Comparison of ENCODE assay signal across 8 cellular contexts in the genomic region with DNA sequence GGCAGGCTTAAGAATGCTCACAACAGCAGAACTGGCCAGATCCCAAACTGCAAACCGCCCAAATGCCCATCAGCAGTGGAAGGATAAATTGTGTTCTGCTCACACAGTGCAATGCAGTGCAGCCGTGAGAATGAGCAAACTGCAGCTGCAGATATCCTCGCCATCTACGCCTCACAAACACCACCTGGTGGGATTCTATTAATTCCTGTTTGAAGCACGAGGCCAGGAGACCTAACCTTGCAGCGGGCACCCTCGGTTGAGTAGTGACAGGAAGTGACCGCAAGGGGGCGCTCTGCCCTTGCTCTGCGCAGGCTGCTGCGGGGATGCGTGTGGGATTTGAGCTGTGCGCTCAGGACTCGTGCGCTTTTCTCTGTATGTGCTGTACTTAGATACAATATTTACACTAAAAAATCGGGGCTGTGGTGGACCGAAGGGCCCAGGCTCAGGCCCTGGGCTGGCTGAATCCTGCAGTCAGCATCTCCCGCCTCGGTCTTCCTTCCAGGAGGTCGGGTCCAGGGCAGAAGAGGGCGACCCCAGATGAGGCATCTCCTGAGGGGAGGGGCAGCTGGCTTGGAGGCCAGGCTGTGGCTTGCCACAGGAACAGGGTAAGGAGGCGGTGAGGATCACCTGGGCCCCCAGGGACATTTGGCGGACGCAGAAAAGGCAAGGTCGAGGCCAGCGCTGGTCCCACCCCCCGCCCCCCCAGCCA. TPM values are rescaled to one million over a fixed set of nuclear protein-coding genes. Genes with fewer than 3 reads are reported as not detected.
DNase-seq lines count a peak whose midpoint lies in the region; ATAC-seq and TF ChIP-seq lines count a peak whose summit lies in the region.

No MANE protein-coding gene starts in this region.

- TF ChIP-seq CTCF in AG09309 (IDR thresholded peaks at IDR 0.05; ENCODE audit: control insufficient read depth, insufficient read depth, low read depth, low read length, missing control alignments), result peak; percentile 98
- TF ChIP-seq CTCF in cardiac fibroblast (IDR thresholded peaks at IDR 0.05; ENCODE audit: low read depth, low read length), result peak; percentile 96
- TF ChIP-seq CTCF in kidney epithelial cell (IDR thresholded peaks at IDR 0.05; ENCODE audit: insufficient read depth, low read length, poor library complexity, severe bottlenecking), result peak; percentile 97

- no peaks in the 10 kb centered on the region for H3K36me3 ChIP-seq in kidney epithelial cell (ENCODE audit: control insufficient read depth, insufficient read depth, low read length)

- peak; percentile 86 for ATAC-seq in GM18870 (IDR thresholded peaks at IDR 0.05; ENCODE audit: unreplicated experiment)
- peak; percentile 82 for ATAC-seq in HG03159 (IDR thresholded peaks at IDR 0.05; ENCODE audit: unreplicated experiment)

- no peak overlapping the region for H3K4me3 ChIP-seq in AG09309 (ENCODE audit: control insufficient read depth, low read depth, low read length)
- H3K4me3 ChIP-seq in cardiac fibroblast (replicated peaks in 1 of 2; ENCODE audit: low read depth in 2 of 2, low read length in 2 of 2), result no peak overlapping the region
- no peak overlapping the region for H3K4me3 ChIP-seq in kidney epithelial cell (ENCODE audit: low read depth, low read length)

- peaks cover 37% of the 10 kb centered on the region for H3K27me3 ChIP-seq in kidney epithelial cell (ENCODE audit: control insufficient read depth, insufficient read depth, low read length)

- DNase-seq in AG09309 (ENCODE audit: low read depth) (peak; percentile 29), NCI-H2227 (lab: John Stamatoyannopoulos, UW; ENCODE audit: unreplicated experiment) (peak; percentile 91), cardiac fibroblast (ENCODE audit: low read depth in 2 of 2) (peak; percentile 79 to 83), kidney epithelial cell (ENCODE audit: low read depth) (peak; percentile 29)
- peak; percentile 65 for DNase-seq in activated CD4-positive, CD25-positive, alpha-beta regulatory T cell treated with anti-CD3 and anti-CD28 coated beads, Interleukin-2, amount 50 U/mL, for 16 hours (ENCODE audit: low read depth, low spot score)
- peak; percentile 84 for DNase-seq in stimulated activated CD4-positive, alpha-beta T cell treated with anti-CD3 and anti-CD28 coated beads, Interleukin-1b, Interleukin-23, amount 100 ng/mL, for 48 hours

RNA-seq across cellular contexts. Expression of gene PDIA6, which starts 19.8 kb away (rescaled TPM):
- 270 and 328 TPM in 2 replicates for total RNA-seq in kidney epithelial cell

Comparison
In these comparisons a context has a peak if more than half of its experiments do, and no peak if none do; other contexts are left out.
1. DNase-seq: peak in every context shown above with its lines; median percentile 91 in NCI-H2227; 84 in stimulated activated CD4-positive, alpha-beta T cell treated with anti-CD3 and anti-CD28 coated beads, Interleukin-1b, Interleukin-23, amount 100 ng/mL, for 48 hours; 81 in cardiac fibroblast; 65 in activated CD4-positive, CD25-positive, alpha-beta regulatory T cell treated with anti-CD3 and anti-CD28 coated beads, Interleukin-2, amount 50 U/mL, for 16 hours; 29 in AG09309; 29 in kidney epithelial cell.